ENCODE assay signal across 32 cellular contexts in genomic region chr11:122789916-122790315, GRCh38. TPM values are rescaled to one million over a fixed set of nuclear protein-coding genes. Genes with fewer than 3 reads are reported as not detected.
"Had no signal": no experiment of that assay in that cellular context is flagged by ENCODE, and none has a peak within 500 bp of the region (broad histone marks: within the 10 kb centered on the region; RNA-seq: fewer than 3 reads in every experiment).

No MANE protein-coding gene starts in this region.

- ATAC-seq: activated CD4-positive, alpha-beta T cell treated with anti-CD3 and anti-CD28 coated beads for 36 hours; activated CD4-positive, CD25-positive, alpha-beta regulatory T cell treated with anti-CD3 and anti-CD28 coated beads, Interleukin-2, amount 50 U/mL, for 24 hours; activated CD8-positive, alpha-beta T cell treated with anti-CD3 and anti-CD28 coated beads, Interleukin-2, amount 10 ng/mL, durations not matched to agents 7 days and 5 days; activated naive CD4-positive, alpha-beta T cell treated with anti-CD3 and anti-CD28 coated beads, Interleukin-2, amount 50 U/mL, for 72 hours; activated T-cell treated with anti-CD3 and anti-CD28 coated beads, Interleukin-2, amount 50 U/mL, for 4 hours; body of pancreas; Panc1 had no signal

- DNase-seq: activated CD4-positive, alpha-beta T cell treated with anti-CD3 and anti-CD28 coated beads for 36 hours; activated CD4-positive, alpha-beta T cell treated with anti-CD3 and anti-CD28 coated beads, Interleukin-2, amount 10 ng/mL, durations not matched to agents 7 days and 5 days; activated CD4-positive, alpha-beta T cell treated with anti-CD3 and anti-CD28 coated beads, Interleukin-2, amount 50 U/mL, for 48 hours; activated CD8-positive, alpha-beta memory T cell treated with anti-CD3 and anti-CD28 coated beads, Interleukin-2, amount 50 U/mL, for 4 hours; activated CD8-positive, alpha-beta T cell treated with anti-CD3 and anti-CD28 coated beads, Interleukin-2, amount 10 ng/mL, durations not matched to agents 7 days and 5 days; activated gamma-delta T cell treated with Interleukin-2 at 50 U/mL for 16 hours; activated naive CD4-positive, alpha-beta T cell treated with anti-CD3 and anti-CD28 coated beads for 36 hours; activated T-cell treated with anti-CD3 and anti-CD28 coated beads for 4 hours; activated T-cell treated with anti-CD3 and anti-CD28 coated beads, Interleukin-2, amount 50 U/mL, for 4 hours; adrenal gland; body of pancreas; Kasumi-1; KG1; MG63; NCI-H1048; NCI-H1105 treated with DMSO at 0.1 percent for 48 hours; NCI-H1436; NCI-H1694 treated with DMSO at 0.1 percent for 48 hours; NCI-H2029; NCI-H510A; NCI-H526; NCI-H774; SHP77; SJCRH30 had no signal

- H3K4me1 ChIP-seq: SJCRH30 had no signal

- H3K27me3 ChIP-seq: adrenal gland, body of pancreas, MG63, SJCRH30 had no signal

- FAIRE-seq: astrocyte, bronchial epithelial cell, TTC549 had no signal

- H3K36me3 ChIP-seq: adrenal gland, SJCRH30 had no signal

- H3K27ac ChIP-seq: adrenal gland, body of pancreas, SJCRH30, SK-N-MC had no signal

- H3K4me3 ChIP-seq: adrenal gland, body of pancreas, MG63, SJCRH30, SK-N-MC had no signal

- H3K9me3 ChIP-seq: adrenal gland, body of pancreas, MG63, SJCRH30 had no signal

RNA-seq across cellular contexts. Expression of gene CRTAM, which starts 48.4 kb away (rescaled TPM):
- total RNA-seq: astrocyte, body of pancreas, chondrocyte, SJCRH30 had no signal
